ENCODE assay signal across 24 cellular contexts in the genomic region with DNA sequence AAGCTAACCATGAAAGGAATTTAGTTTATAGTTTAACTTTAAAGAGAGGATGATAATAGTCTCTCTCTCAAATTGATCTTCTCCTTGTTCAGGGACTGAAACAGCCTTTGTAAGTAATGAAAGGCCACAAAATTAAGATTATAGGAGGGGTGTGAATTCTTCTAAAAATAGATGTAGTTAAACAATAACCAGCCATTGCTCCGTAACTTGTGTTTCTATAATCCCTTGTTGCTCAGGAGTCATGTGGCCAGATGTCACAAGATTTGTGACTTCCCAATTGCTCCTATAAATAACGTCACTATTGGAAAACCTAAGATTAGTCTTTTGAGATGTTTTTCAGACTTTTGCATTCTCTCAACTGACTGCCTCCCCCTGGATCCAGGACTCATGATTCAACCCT.
"Had no signal": no experiment of that assay in that cellular context is flagged by ENCODE, and none has a peak within 500 bp of the region (broad histone marks: within the 10 kb centered on the region; RNA-seq: fewer than 3 reads in every experiment).

No MANE protein-coding gene starts in this region.

- H3K36me3 Mint-ChIP-seq: activated naive CD8-positive, alpha-beta T cell treated with anti-CD3 and anti-CD28 coated beads for 36 hours; naive thymus-derived CD8-positive, alpha-beta T cell; WTC11 had no signal

- H3K27ac ChIP-seq: dorsolateral prefrontal cortex, esophagus muscularis mucosa, gastrocnemius medialis, lower lobe of right lung, thyroid gland had no signal

- H3K4me3 Mint-ChIP-seq: activated naive CD8-positive, alpha-beta T cell treated with anti-CD3 and anti-CD28 coated beads for 36 hours; activated T-cell treated with anti-CD3 and anti-CD28 coated beads, Interleukin-2, amount 50 U/mL, for 24 hours; activated T-helper 17 cell treated with anti-CD3 and anti-CD28 coated beads, Interleukin-2, amount 50 U/mL, for 72 hours; effector memory CD8-positive, alpha-beta T cell; naive thymus-derived CD8-positive, alpha-beta T cell; stimulated activated naive CD8-positive, alpha-beta T cell treated with anti-CD3 and anti-CD28 coated beads, Interleukin-15, Interleukin-2, amounts not matched to agents 100 ng/mL and 50 ng/mL, for 24 hours; WTC11 had no signal

- H3K4me1 ChIP-seq: esophagus muscularis mucosa, gastrocnemius medialis had no signal

- H3K9me3 Mint-ChIP-seq: activated naive CD8-positive, alpha-beta T cell treated with anti-CD3 and anti-CD28 coated beads for 36 hours; activated T-cell treated with anti-CD3 and anti-CD28 coated beads, Interleukin-2, amount 50 U/mL, for 24 hours; activated T-helper 17 cell treated with anti-CD3 and anti-CD28 coated beads, Interleukin-2, amount 50 U/mL, for 72 hours; effector memory CD8-positive, alpha-beta T cell; naive thymus-derived CD8-positive, alpha-beta T cell; stimulated activated naive CD8-positive, alpha-beta T cell treated with anti-CD3 and anti-CD28 coated beads, Interleukin-15, Interleukin-2, amounts not matched to agents 100 ng/mL and 50 ng/mL, for 24 hours; WTC11 had no signal

- H3K27ac Mint-ChIP-seq: activated naive CD8-positive, alpha-beta T cell treated with anti-CD3 and anti-CD28 coated beads for 36 hours; activated T-cell treated with anti-CD3 and anti-CD28 coated beads, Interleukin-2, amount 50 U/mL, for 24 hours; activated T-helper 17 cell treated with anti-CD3 and anti-CD28 coated beads, Interleukin-2, amount 50 U/mL, for 72 hours; effector memory CD8-positive, alpha-beta T cell; naive thymus-derived CD8-positive, alpha-beta T cell; progenitor cell of endocrine pancreas; stimulated activated naive CD8-positive, alpha-beta T cell treated with anti-CD3 and anti-CD28 coated beads, Interleukin-15, Interleukin-2, amounts not matched to agents 100 ng/mL and 50 ng/mL, for 24 hours; WTC11 had no signal

- H3K4me1 Mint-ChIP-seq: activated naive CD8-positive, alpha-beta T cell treated with anti-CD3 and anti-CD28 coated beads for 36 hours; activated T-helper 17 cell treated with anti-CD3 and anti-CD28 coated beads, Interleukin-2, amount 50 U/mL, for 72 hours; WTC11 had no signal

- H3K9me3 ChIP-seq: esophagus muscularis mucosa, gastrocnemius medialis, lower lobe of right lung, thyroid gland had no signal

- H3K4me3 ChIP-seq: dorsolateral prefrontal cortex, esophagus muscularis mucosa, gastrocnemius medialis, lower lobe of right lung, thyroid gland had no signal

- H3K36me3 ChIP-seq: esophagus muscularis mucosa, gastrocnemius medialis, lower lobe of right lung, thyroid gland had no signal

- DNase-seq: activated CD4-positive, alpha-beta T cell treated with anti-CD3 and anti-CD28 coated beads, Interleukin-2, amount 50 U/mL, for 4 hours; activated CD8-positive, alpha-beta memory T cell treated with anti-CD3 and anti-CD28 coated beads for 24 hours; activated CD8-positive, alpha-beta memory T cell treated with anti-CD3 and anti-CD28 coated beads, Interleukin-2, amount 50 U/mL, for 4 hours; activated naive CD4-positive, alpha-beta T cell treated with Interleukin-2 at 50 U/mL for 16 hours; activated naive CD8-positive, alpha-beta T cell treated with anti-CD3 and anti-CD28 coated beads for 36 hours; activated T-cell treated with anti-CD3 and anti-CD28 coated beads, Interleukin-2, amount 50 U/mL, for 24 hours; central memory CD4-positive, alpha-beta T cell; dorsolateral prefrontal cortex; effector memory CD8-positive, alpha-beta T cell; gastrocnemius medialis; lower lobe of right lung; naive thymus-derived CD8-positive, alpha-beta T cell; right cardiac atrium; stimulated activated CD4-positive, alpha-beta T cell treated with anti-CD3 and anti-CD28 coated beads, Interleukin-12 subunit alpha, Interleukin-12 subunit beta, amount 100 ng/mL, for 4 hours; stimulated activated CD4-positive, alpha-beta T cell treated with anti-CD3 and anti-CD28 coated beads, Interleukin-4, amount 100 ng/mL, for 4 hours; substantia nigra; T-helper 9 cell; thyroid gland had no signal

- ATAC-seq: activated T-helper 17 cell treated with anti-CD3 and anti-CD28 coated beads, Interleukin-2, amount 50 U/mL, for 72 hours; effector memory CD8-positive, alpha-beta T cell; gastrocnemius medialis; left lobe of liver; lower lobe of right lung; naive thymus-derived CD8-positive, alpha-beta T cell; right cardiac atrium; WTC11 had no signal

- H3K27me3 ChIP-seq: esophagus muscularis mucosa, gastrocnemius medialis, thyroid gland had no signal
